ENCODE assay signal across 8 cellular contexts in the genomic region with DNA sequence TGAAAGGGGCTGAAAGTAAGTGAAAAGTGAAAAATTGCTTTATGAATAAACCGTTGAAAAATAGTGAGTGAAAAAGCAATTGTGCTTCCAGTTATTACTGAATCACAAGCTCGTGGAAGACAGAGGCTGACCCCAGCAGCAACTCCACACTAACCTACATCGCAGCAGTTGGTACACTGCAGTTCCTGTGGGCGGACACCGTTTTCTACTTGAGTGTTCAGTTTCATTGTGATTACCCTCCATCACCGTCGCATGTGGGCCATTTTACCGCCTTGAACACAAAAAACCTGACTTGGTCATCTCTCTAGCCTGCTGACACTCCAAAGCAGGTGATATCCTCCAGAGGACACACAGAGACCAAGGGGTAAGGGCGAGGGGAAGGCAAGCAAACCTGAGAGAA. TPM values are rescaled to one million over a fixed set of nuclear protein-coding genes. Genes with fewer than 3 reads are reported as not detected.
DNase-seq lines count a peak whose midpoint lies in the region; ATAC-seq and TF ChIP-seq lines count a peak whose summit lies in the region.

No MANE protein-coding gene starts in this region.

- H3K4me1 ChIP-seq in BE2C: peaks cover 35% of the 10 kb centered on the region

- H3K4me1 Mint-ChIP-seq in stimulated activated naive CD8-positive, alpha-beta T cell treated with anti-CD3 and anti-CD28 coated beads, Interleukin-15, amount 100 ng/mL, for 72 hours: peaks cover 88% of the 10 kb centered on the region

- no peaks in the 10 kb centered on the region for H3K9me3 ChIP-seq in BE2C

- peak; percentile 81 for ATAC-seq in HG03139 (IDR thresholded peaks at IDR 0.05; ENCODE audit: unreplicated experiment)
- ATAC-seq in stimulated activated naive CD8-positive, alpha-beta T cell treated with anti-CD3 and anti-CD28 coated beads, Interleukin-15, amount 100 ng/mL, for 72 hours: peak; percentile 91

- H3K27ac Mint-ChIP-seq in stimulated activated naive CD8-positive, alpha-beta T cell treated with anti-CD3 and anti-CD28 coated beads, Interleukin-15, amount 100 ng/mL, for 72 hours: peak overlapping the region; percentile 82 to 83

- no peak for TF ChIP-seq CTCF in BE2C (IDR thresholded peaks at IDR 0.05; ENCODE audit: low read depth, low read length)

- H3K27me3 ChIP-seq in BE2C: no peaks in the 10 kb centered on the region

- H3K4me3 ChIP-seq in BE2C (ENCODE audit: low read depth, low read length): no peak overlapping the region

- H3K9me3 Mint-ChIP-seq in stimulated activated naive CD8-positive, alpha-beta T cell treated with anti-CD3 and anti-CD28 coated beads, Interleukin-15, amount 100 ng/mL, for 72 hours: no peaks in the 10 kb centered on the region

- peak overlapping the region; percentile 49 to 79 for H3K4me3 Mint-ChIP-seq in stimulated activated naive CD8-positive, alpha-beta T cell treated with anti-CD3 and anti-CD28 coated beads, Interleukin-15, amount 100 ng/mL, for 72 hours

- DNase-seq in activated gamma-delta T cell treated with Interleukin-2 at 50 U/mL for 16 hours (peak; percentile 23), activated gamma-delta T cell (lab: John Stamatoyannopoulos, UW) (no peak), dedifferentiated amniotic fluid mesenchymal stem cell (ENCODE audit: extremely low spot score) (no peak), BE2C (no peak), AG08396 (ENCODE audit: low spot score) (no peak)
- peak; percentile 84 to 85 for DNase-seq in activated T-cell treated with anti-CD3 and anti-CD28 coated beads, Interleukin-2, amount 50 U/mL, for 48 hours
- DNase-seq in stimulated activated naive CD8-positive, alpha-beta T cell treated with anti-CD3 and anti-CD28 coated beads, Interleukin-15, amount 100 ng/mL, for 72 hours: peak; percentile 52 to 82

- peaks cover 5% of the 10 kb centered on the region for H3K27me3 Mint-ChIP-seq in stimulated activated naive CD8-positive, alpha-beta T cell treated with anti-CD3 and anti-CD28 coated beads, Interleukin-15, amount 100 ng/mL, for 72 hours

- no peaks in the 10 kb centered on the region for H3K36me3 ChIP-seq in BE2C

RNA-seq across cellular contexts. Expression of a gene that starts 28.4 kb away (rescaled TPM):
- polyA plus RNA-seq in BE2C (2012; ENCODE audit: insufficient read depth, insufficient read length, low read depth): 1.3 TPM

Comparison
In these comparisons a context has a peak if more than half of its experiments do, and no peak if none do; other contexts are left out.
1. DNase-seq: peak in activated gamma-delta T cell treated with Interleukin-2 at 50 U/mL for 16 hours (single experiment), activated T-cell treated with anti-CD3 and anti-CD28 coated beads, Interleukin-2, amount 50 U/mL, for 48 hours (2 of 2) and stimulated activated naive CD8-positive, alpha-beta T cell treated with anti-CD3 and anti-CD28 coated beads, Interleukin-15, amount 100 ng/mL, for 72 hours (2 of 2); none in activated gamma-delta T cell (single experiment), dedifferentiated amniotic fluid mesenchymal stem cell (single experiment), BE2C (single experiment) and AG08396 (single experiment).